29 cellular contexts compared by ENCODE assay signal in the genomic region with DNA sequence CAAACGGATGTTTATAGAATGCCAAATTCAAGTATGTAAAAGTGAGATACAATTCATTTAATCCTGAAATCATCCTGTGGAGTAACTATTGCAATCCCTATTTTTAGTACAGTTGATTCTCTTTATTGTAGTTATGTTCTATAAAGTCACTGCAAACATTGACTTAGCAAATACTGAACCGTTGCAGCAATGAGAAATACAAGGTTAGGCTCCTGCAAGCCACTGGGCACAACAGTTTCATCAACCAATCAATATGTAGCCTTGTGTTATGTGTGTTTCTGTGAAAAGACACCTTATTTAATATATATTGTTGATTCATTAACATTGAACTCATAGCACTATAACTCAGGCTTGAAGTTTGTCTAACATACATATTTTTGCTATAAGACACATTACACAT.
DNase-seq lines count a peak whose midpoint lies in the region; FAIRE-seq and TF ChIP-seq lines count a peak whose summit lies in the region.
"Had no signal": no experiment of that assay in that cellular context is flagged by ENCODE, and none has a peak within 500 bp of the region (broad histone marks: within the 10 kb centered on the region; RNA-seq: fewer than 3 reads in every experiment).

No MANE protein-coding gene starts in this region.

- no peaks in the 10 kb centered on the region for H3K36me3 ChIP-seq in GM23248 (ENCODE audit: low read depth)
- no peaks in the 10 kb centered on the region for H3K36me3 ChIP-seq in keratinocyte (ENCODE audit: control insufficient read depth in 2 of 2, extremely low read depth in 1 of 2, insufficient read depth in 2 of 2, low read length in 2 of 2)
- H3K36me3 ChIP-seq: adrenal gland, gastroesophageal sphincter, tibial artery had no signal

- H3K27me3 ChIP-seq in GM23248 (replicated peaks; ENCODE audit: insufficient read depth): no peaks in the 10 kb centered on the region
- H3K27me3 ChIP-seq in keratinocyte (ENCODE audit: control insufficient read depth, extremely low read depth, insufficient read depth, low read length): no peaks in the 10 kb centered on the region
- H3K27me3 ChIP-seq: adrenal gland, gastroesophageal sphincter, tibial artery had no signal

- no peaks in the 10 kb centered on the region for H4K20me1 ChIP-seq in GM23248 (ENCODE audit: insufficient read depth)
- no peaks in the 10 kb centered on the region for H4K20me1 ChIP-seq in keratinocyte (ENCODE audit: control insufficient read depth, extremely low read depth, insufficient read depth, low read length)

- dilution Hi-C loops in keratinocyte (cut with MboI; ENCODE audit: extremely low pct_ligation_motif_present, low sequenced_read_pairs): no loop called here

- peaks cover 58% of the 10 kb centered on the region for H3K4me1 Mint-ChIP-seq in osteocyte (ENCODE audit: unreplicated experiment)
- H3K4me1 Mint-ChIP-seq: activated CD4-positive, alpha-beta memory T cell treated with anti-CD3 and anti-CD28 coated beads, Interleukin-2, amount 10 ng/mL, durations not matched to agents 7 days and 5 days; memory B cell had no signal

- no peaks in the 10 kb centered on the region for H3K27me3 Mint-ChIP-seq in osteocyte (ENCODE audit: unreplicated experiment)
- H3K27me3 Mint-ChIP-seq: memory B cell had no signal

- H3K4me3 ChIP-seq in GM23248: no peak overlapping the region
- H3K4me3 ChIP-seq in keratinocyte (ENCODE audit: control insufficient read depth in 2 of 3, extremely low read depth in 1 of 3, insufficient read depth in 2 of 3, low read depth in 1 of 3, low read length in 3 of 3): no peak overlapping the region
- H3K4me3 ChIP-seq: adrenal gland, gastroesophageal sphincter, GM12878, tibial artery had no signal

- no peaks in the 10 kb centered on the region for H3K79me2 ChIP-seq in GM23248 (ENCODE audit: insufficient read depth)
- no peaks in the 10 kb centered on the region for H3K79me2 ChIP-seq in keratinocyte (ENCODE audit: control insufficient read depth, insufficient read depth, low read length)

- no peak for FAIRE-seq in keratinocyte (lab: Jason Lieb, UNC)
- FAIRE-seq: GM12878 had no signal

- H3K9me3 Mint-ChIP-seq in osteocyte (ENCODE audit: unreplicated experiment): no peaks in the 10 kb centered on the region
- H3K9me3 Mint-ChIP-seq: activated CD4-positive, alpha-beta memory T cell treated with anti-CD3 and anti-CD28 coated beads, Interleukin-2, amount 10 ng/mL, durations not matched to agents 7 days and 5 days; activated naive CD4-positive, alpha-beta T cell treated with anti-CD3 and anti-CD28 coated beads for 36 hours; memory B cell had no signal

- WGBS in GM23248 (ENCODE audit: low coverage in 1 of 2, low lambda C conversion rate in 2 of 2, missing lambda C conversion rate in 2 of 2), 2 experiments: 92 to 94% methylated on average over 2 of the region's 2 CpGs

- DNase-seq in GM23248 (no peak), keratinocyte (ENCODE audit: low read depth, low spot score) (no peak), osteocyte (ENCODE audit: extremely low spot score, unreplicated experiment) (no peak), NCI-H82 treated with DMSO at 0.1 percent for 48 hours (lab: John Stamatoyannopoulos, UW; ENCODE audit: unreplicated experiment) (no peak), pons (ENCODE audit: low spot score) (no peak), HPDE6-E6E7 (ENCODE audit: extremely low spot score) (no peak)
- DNase-seq: activated CD4-positive, alpha-beta memory T cell treated with anti-CD3 and anti-CD28 coated beads, Interleukin-2, amount 10 ng/mL, durations not matched to agents 7 days and 5 days; activated CD8-positive, alpha-beta memory T cell treated with anti-CD3 and anti-CD28 coated beads, Interleukin-2, amount 50 U/mL, for 48 hours; activated naive CD4-positive, alpha-beta T cell treated with anti-CD3 and anti-CD28 coated beads for 36 hours; C1 segment of cervical spinal cord; COR-L47; H7; hypothalamus; KG1; left cardiac atrium; NCI-H1436; NCI-H2107; NCI-H774; right cardiac atrium; RPMI8226; stimulated activated CD4-positive, alpha-beta T cell treated with anti-CD3 and anti-CD28 coated beads, Interleukin-12 subunit alpha, Interleukin-12 subunit beta, amount 100 ng/mL, for 4 hours; stimulated activated CD4-positive, alpha-beta T cell treated with anti-CD3 and anti-CD28 coated beads, Interleukin-2, amount 100 ng/mL, for 48 hours; T-helper 2 cell had no signal

- H3K4me3 Mint-ChIP-seq in osteocyte (ENCODE audit: unreplicated experiment): no peak overlapping the region
- H3K4me3 Mint-ChIP-seq: activated CD4-positive, alpha-beta memory T cell treated with anti-CD3 and anti-CD28 coated beads, Interleukin-2, amount 10 ng/mL, durations not matched to agents 7 days and 5 days; activated naive CD4-positive, alpha-beta T cell treated with anti-CD3 and anti-CD28 coated beads for 36 hours; memory B cell had no signal

- H3K4me2 ChIP-seq in GM23248 (ENCODE audit: unreplicated experiment) (peak overlapping the region; percentile 27), keratinocyte (ENCODE audit: control insufficient read depth, extremely low read depth, insufficient read depth, low read depth, low read length) (no peak overlapping the region)

- no peaks in the 10 kb centered on the region for H3K9me3 ChIP-seq in GM23248 (ENCODE audit: low read depth)
- H3K9me3 ChIP-seq in keratinocyte (ENCODE audit: control insufficient read depth, low read depth, low read length): no peaks in the 10 kb centered on the region
- H3K9me3 ChIP-seq: adrenal gland, gastroesophageal sphincter, tibial artery had no signal

- H2AFZ ChIP-seq in GM23248: no peak overlapping the region
- no peak overlapping the region for H2AFZ ChIP-seq in keratinocyte (ENCODE audit: control insufficient read depth, low read length)

- H3K36me3 Mint-ChIP-seq in osteocyte (ENCODE audit: unreplicated experiment): peaks cover 1% of the 10 kb centered on the region
- H3K36me3 Mint-ChIP-seq: memory B cell had no signal

- TF ChIP-seq CTCF in VCaP (conservative IDR thresholded peaks at IDR 0.05): no peak
- no peak for TF ChIP-seq CTCF in keratinocyte (optimal IDR thresholded peaks at IDR 0.05 in 1 of 3, IDR thresholded peaks at IDR 0.05 in 1 of 3, conservative IDR thresholded peaks at IDR 0.05 in 1 of 3; ENCODE audit: extremely low read depth in 1 of 3, insufficient read depth in 2 of 3, low read length in 3 of 3)
- TF ChIP-seq CTCF in osteocyte (IDR thresholded peaks at IDR 0.05): no peak

- H3K9ac ChIP-seq in GM23248 (no peak overlapping the region), keratinocyte (ENCODE audit: control insufficient read depth, extremely low read depth, insufficient read depth, low read length) (no peak overlapping the region)

- peaks cover 31% of the 10 kb centered on the region for H3F3A ChIP-seq in GM23248 (ENCODE audit: insufficient read depth)

- peak overlapping the region; percentile 43; the same call in 1 of the 2 replicates for H3K27ac ChIP-seq in GM23248
- peak overlapping the region; percentile 48 for H3K27ac ChIP-seq in VCaP
- peak overlapping the region; percentile 17 for H3K27ac ChIP-seq in keratinocyte (ENCODE audit: control insufficient read depth, insufficient read depth, low read length)
- H3K27ac ChIP-seq: gastroesophageal sphincter, tibial artery had no signal

- H3K9me2 ChIP-seq in GM23248 (ENCODE audit: insufficient read depth): no peaks in the 10 kb centered on the region

- H3K27ac Mint-ChIP-seq in osteocyte (ENCODE audit: unreplicated experiment): peak overlapping the region; percentile 65
- H3K27ac Mint-ChIP-seq: activated CD4-positive, alpha-beta memory T cell treated with anti-CD3 and anti-CD28 coated beads, Interleukin-2, amount 10 ng/mL, durations not matched to agents 7 days and 5 days; activated naive CD4-positive, alpha-beta T cell treated with anti-CD3 and anti-CD28 coated beads for 36 hours; memory B cell had no signal

- H3K4me1 ChIP-seq in GM23248 (ENCODE audit: insufficient read depth) (peaks cover 34% of the 10 kb centered on the region), keratinocyte (ENCODE audit: control insufficient read depth, extremely low read depth, insufficient read depth, low read length) (peaks cover 10% of the 10 kb centered on the region)
- H3K4me1 ChIP-seq: gastroesophageal sphincter had no signal

- in situ Hi-C loops in GM23248 (cut with MboI): no loop called here

- no peaks in the 10 kb centered on the region for H3K9me1 ChIP-seq in keratinocyte (ENCODE audit: control insufficient read depth, extremely low read depth, insufficient read depth, low read length)
